26 cellular contexts compared by ENCODE assay signal in genomic region chr9:112411626-112412027, GRCh38. TPM values are rescaled to one million over a fixed set of nuclear protein-coding genes. Genes with fewer than 3 reads are reported as not detected.
DNase-seq lines count a peak whose midpoint lies in the region; ATAC-seq, FAIRE-seq and TF ChIP-seq lines count a peak whose summit lies in the region.
"Had no signal": no experiment of that assay in that cellular context is flagged by ENCODE, and none has a peak within 500 bp of the region (broad histone marks: within the 10 kb centered on the region; RNA-seq: fewer than 3 reads in every experiment).

No MANE protein-coding gene starts in this region.

- H3K4me3 ChIP-seq in A549: no peak overlapping the region
- H3K4me3 ChIP-seq in kidney (ENCODE audit: low read length in 2 of 2): no peak overlapping the region
- H3K4me3 ChIP-seq: ascending aorta; BLaER1 treated with 17β-estradiol and CSF1 and Interleukin-3, amounts not matched to agents 10 nM and 100 nM; sigmoid colon had no signal

- no peak for FAIRE-seq in A549 (lab: Jason Lieb, UNC)
- no peak for FAIRE-seq in kidney (lab: Jason Lieb, UNC)

- TF ChIP-seq CTCF in A549 (IDR thresholded peaks at IDR 0.05): no peak
- TF ChIP-seq CTCF in kidney (IDR thresholded peaks at IDR 0.05; ENCODE audit: borderline replicate concordance, extremely low read depth, insufficient read depth): no peak

- no peak for TF ChIP-seq EP300 in A549 (IDR thresholded peaks at IDR 0.05)

- WGBS in A549 (ENCODE audit: missing lambda C conversion rate): 64% methylated on average over 1 of the region's 1 CpG

- no peak overlapping the region for H3K27ac ChIP-seq in A549
- no peak overlapping the region for H3K27ac ChIP-seq in kidney (ENCODE audit: low read depth in 2 of 2, low read length in 2 of 2)
- H3K27ac ChIP-seq: ascending aorta; BLaER1 treated with 17β-estradiol and CSF1 and Interleukin-3, amounts not matched to agents 10 nM and 100 nM had no signal

- ATAC-seq in A549: no peak
- no peak for ATAC-seq in HG03565 (IDR thresholded peaks at IDR 0.05; ENCODE audit: unreplicated experiment)
- ATAC-seq: SK-N-SH treated with all-trans-retinoic acid at 6 μM for 48 hours; stimulated activated naive B cell treated with anti-CD40 and anti-IgM and Interleukin-4, amounts not matched to agents 10 μg/mL and 1 μg/mL and 100 μg/mL, for 72 hours had no signal

- 0 out of 3 replicates have a peak overlapping the region, but pooled peaks have one; percentile 6 for H3K4me2 ChIP-seq in A549
- H3K4me2 ChIP-seq: BLaER1 treated with 17β-estradiol and CSF1 and Interleukin-3, amounts not matched to agents 10 nM and 100 nM had no signal

- no peak for TF ChIP-seq RAD21 in A549 (conservative IDR thresholded peaks at IDR 0.05 in 1 of 2, IDR thresholded peaks at IDR 0.05 in 1 of 2)

- no peaks in the 10 kb centered on the region for H3K9me3 ChIP-seq in A549
- H3K9me3 ChIP-seq in kidney (ENCODE audit: control insufficient read depth in 1 of 2, low read length in 2 of 2): no peaks in the 10 kb centered on the region
- H3K9me3 ChIP-seq: ascending aorta, sigmoid colon had no signal

- TF ChIP-seq POLR2A in A549 (IDR thresholded peaks at IDR 0.05; ENCODE audit: low read length): no peak

- POLR2A ChIA-PET in A549 (lab: Yijun Ruan, JAX): no interaction called here

- CTCF ChIA-PET in A549 (lab: Yijun Ruan, JAX): interaction anchor here (1.2 kb wide), 1 partner anchor 50 kb away, joined by 3 read pairs; no protein-coding TSS in a partner anchor

- H3K36me3 ChIP-seq in kidney (ENCODE audit: control insufficient read depth in 1 of 2, insufficient read depth in 2 of 2, low read length in 2 of 2): peaks cover 5 to 14% of the 10 kb centered on the region in 2 donors

- intact Hi-C loops in posterior cingulate gyrus (cut with DNase I): no loop called here
- intact Hi-C loops in kidney (cut with DNase I): no loop called here

- H3K4me1 ChIP-seq in A549 (peaks cover 10% of the 10 kb centered on the region; the same call in 1 of the 3 replicates), kidney (ENCODE audit: control insufficient read depth in 1 of 2, insufficient read depth in 1 of 2, low read depth in 1 of 2, low read length in 2 of 2) (no peaks in the 10 kb centered on the region)
- H3K4me1 ChIP-seq: ascending aorta; BLaER1 treated with 17β-estradiol and CSF1 and Interleukin-3, amounts not matched to agents 10 nM and 100 nM; sigmoid colon had no signal

- H3K9ac ChIP-seq in kidney (ENCODE audit: low read length in 2 of 2): no peak overlapping the region
- H3K9ac ChIP-seq: BLaER1 treated with 17β-estradiol and CSF1 and Interleukin-3, amounts not matched to agents 10 nM and 100 nM had no signal

- DNase-seq in A549 (ENCODE audit: low read depth in 1 of 2, low spot score in 1 of 2) (no peak), GM04503 (ENCODE audit: low read depth) (peak; percentile 22), dedifferentiated amniotic fluid mesenchymal stem cell (ENCODE audit: extremely low spot score) (peak; percentile 87), iris pigment epithelial cell (ENCODE audit: low read depth) (peak; percentile 65), posterior cingulate gyrus (no peak), kidney (no peak)
- DNase-seq in activated CD4-positive, alpha-beta T cell treated with anti-CD3 and anti-CD28 coated beads for 4 hours: no peak
- DNase-seq: 8988T; activated CD4-positive, CD25-positive, alpha-beta regulatory T cell treated with anti-CD3 and anti-CD28 coated beads, Interleukin-2, amount 50 U/mL, for 72 hours; activated CD8-positive, alpha-beta memory T cell treated with anti-CD3 and anti-CD28 coated beads for 24 hours; activated effector memory CD4-positive, alpha-beta T cell treated with Interleukin-2 at 50 U/mL for 16 hours; COR-L47; DMS79; head of caudate nucleus; kidney glomerular epithelial cell; MV-4-11; NCI-H1436 treated with DMSO at 0.1 percent for 48 hours; OCI-M1; sigmoid colon; stimulated activated CD4-positive, alpha-beta T cell treated with anti-CD3 and anti-CD28 coated beads, Interleukin-15, amount 100 ng/mL, for 24 hours; stimulated activated naive B cell treated with anti-CD40 and anti-IgM and Interleukin-4, amounts not matched to agents 10 μg/mL and 1 μg/mL and 100 μg/mL, for 72 hours; T-helper 2 cell had no signal

TF ChIP-seq in A549, 52 proteins besides CTCF, POLR2A, EP300 and RAD21:
- TF ChIP-seq CBX2 (IDR thresholded peaks at IDR 0.05; ENCODE audit: borderline replicate concordance, low read depth) (no peak), HOXA7 (CRISPR knock-in tag; IDR thresholded peaks at IDR 0.05) (no peak), TFCP2L1 (CRISPR knock-in tag; IDR thresholded peaks at IDR 0.05) (no peak), CEBPB (IDR thresholded peaks at IDR 0.05) (no peak), GATA3 (IDR thresholded peaks at IDR 0.05; ENCODE audit: borderline replicate concordance) (no peak), RNF2 (IDR thresholded peaks at IDR 0.05; ENCODE audit: borderline replicate concordance, low read depth) (no peak), HOXB13 (CRISPR knock-in tag; IDR thresholded peaks at IDR 0.05; ENCODE audit: low read depth) (no peak), NR3C1 (IDR thresholded peaks at IDR 0.05) (no peak), RFX5 (IDR thresholded peaks at IDR 0.05) (no peak), HDAC2 (IDR thresholded peaks at IDR 0.05) (no peak), RCOR1 (IDR thresholded peaks at IDR 0.05; ENCODE audit: low read depth, low read length) (no peak), TP53 (CRISPR knock-in tag; IDR thresholded peaks at IDR 0.05) (no peak)

RNA-seq across cellular contexts. Expression of gene HSDL2, which starts 31.7 kb away (rescaled TPM):
- polyA plus RNA-seq in A549 (2011; rRNA removed) (45.3 and 47.7 TPM in 2 replicates), A549 (2017; fragmentation: RNase III; extraction: RNeasy Plus Mini Kit Qiagen cat#74134 plus additional on column Dnase treatment) (43.1 to 47.6 TPM (median 47.4 TPM) in 3 replicates), kidney (ENCODE audit: insufficient read depth, low read depth, low replicate concordance) (67.0 TPM)
- 12.1 and 13.3 TPM in 2 replicates for polyA plus RNA-seq in A549 (2012; cell fraction: cytosol; rRNA removed)
- polyA plus RNA-seq in A549 (2012; cell fraction: nucleus; rRNA removed): 4.7 and 5.3 TPM in 2 replicates
- 26.5 and 28.9 TPM in 2 replicates for polyA minus RNA-seq in A549 (2011; rRNA and poly(A)+ RNA removed)
- 30.2 TPM for total RNA-seq in kidney

Comparison
In these comparisons a context has a peak if more than half of its experiments do, and no peak if none do; other contexts are left out.
1. DNase-seq: peak in GM04503 (single experiment), dedifferentiated amniotic fluid mesenchymal stem cell (single experiment) and iris pigment epithelial cell (single experiment); none in A549 (0 of 2), posterior cingulate gyrus (0 of 10), activated CD4-positive, alpha-beta T cell treated with anti-CD3 and anti-CD28 coated beads for 4 hours (0 of 2) and kidney (single experiment).